8 cellular contexts compared by ENCODE assay signal in genomic region chr2:241701155-241701404, GRCh38.
DNase-seq lines count a peak whose midpoint lies in the region; ATAC-seq and TF ChIP-seq lines count a peak whose summit lies in the region.

No MANE protein-coding gene starts in this region.

- peaks cover 31% of the 10 kb centered on the region for H3K4me1 Mint-ChIP-seq in activated naive CD4-positive, alpha-beta T cell treated with anti-CD3 and anti-CD28 coated beads, Interleukin-2, amount 10 ng/mL, durations not matched to agents 7 days and 5 days
- peaks cover 9 to 19% of the 10 kb centered on the region in 2 donors for H3K4me1 Mint-ChIP-seq in effector memory CD8-positive, alpha-beta T cell (ENCODE audit: low read depth in 2 of 2)

- H3K4me3 ChIP-seq in OCI-LY1 (ENCODE audit: low read depth, low read length, poor library complexity, severe bottlenecking): peak overlapping the region; percentile 77
- H3K4me3 ChIP-seq in neutrophil (ENCODE audit: low read depth in 1 of 2, low read length in 1 of 2): peak overlapping the region; percentile 80 to 92

- ATAC-seq in effector memory CD8-positive, alpha-beta T cell (replicated peaks): no peak
- no peak for ATAC-seq in HG02798 (IDR thresholded peaks at IDR 0.05; ENCODE audit: poor library complexity, unreplicated experiment)
- no peak for ATAC-seq in HG03571 (IDR thresholded peaks at IDR 0.05; ENCODE audit: unreplicated experiment)

- TF ChIP-seq CTCF in OCI-LY1 (IDR thresholded peaks at IDR 0.05; ENCODE audit: low read length): peak; percentile 49
- TF ChIP-seq CTCF in neutrophil (IDR thresholded peaks at IDR 0.05): peak; percentile 55

- peak overlapping the region; percentile 86 for H3K4me3 Mint-ChIP-seq in activated naive CD4-positive, alpha-beta T cell treated with anti-CD3 and anti-CD28 coated beads, Interleukin-2, amount 10 ng/mL, durations not matched to agents 7 days and 5 days
- H3K4me3 Mint-ChIP-seq in effector memory CD8-positive, alpha-beta T cell: peak overlapping the region; percentile 86 to 90

- H3K27ac Mint-ChIP-seq in activated naive CD4-positive, alpha-beta T cell treated with anti-CD3 and anti-CD28 coated beads, Interleukin-2, amount 10 ng/mL, durations not matched to agents 7 days and 5 days: peak overlapping the region; percentile 96
- peak overlapping the region; percentile 38 to 77 for H3K27ac Mint-ChIP-seq in effector memory CD8-positive, alpha-beta T cell

- no peak for DNase-seq in activated naive CD4-positive, alpha-beta T cell treated with anti-CD3 and anti-CD28 coated beads, Interleukin-2, amount 10 ng/mL, durations not matched to agents 7 days and 5 days
- DNase-seq in activated naive CD4-positive, alpha-beta T cell (lab: John Stamatoyannopoulos, UW): no peak
- DNase-seq in effector memory CD8-positive, alpha-beta T cell: peak in 1 of 3 experiments; percentile 69
- no peak for DNase-seq in stimulated activated naive CD4-positive, alpha-beta T cell (lab: John Stamatoyannopoulos, UW)

- H3K9me3 Mint-ChIP-seq in activated naive CD4-positive, alpha-beta T cell treated with anti-CD3 and anti-CD28 coated beads, Interleukin-2, amount 10 ng/mL, durations not matched to agents 7 days and 5 days: peaks cover 2% of the 10 kb centered on the region
- no peaks in the 10 kb centered on the region for H3K9me3 Mint-ChIP-seq in effector memory CD8-positive, alpha-beta T cell

- H3K4me2 ChIP-seq in OCI-LY1 (ENCODE audit: low read length): peak overlapping the region; percentile 76

- H3K9ac ChIP-seq in OCI-LY1 (ENCODE audit: low read length): peak overlapping the region; percentile 93

- peaks cover 15% of the 10 kb centered on the region for H3K36me3 Mint-ChIP-seq in activated naive CD4-positive, alpha-beta T cell treated with anti-CD3 and anti-CD28 coated beads, Interleukin-2, amount 10 ng/mL, durations not matched to agents 7 days and 5 days
- peaks cover 28% of the 10 kb centered on the region for H3K36me3 Mint-ChIP-seq in effector memory CD8-positive, alpha-beta T cell (ENCODE audit: insufficient read depth)

- H3K79me2 ChIP-seq in OCI-LY1 (ENCODE audit: insufficient read depth, low read length): peaks cover 7% of the 10 kb centered on the region; the same call in 1 of the 2 replicates

- H3K27ac ChIP-seq in OCI-LY1 (ENCODE audit: low read depth, low read length, poor library complexity, severe bottlenecking) (peak overlapping the region; percentile 77), neutrophil (peak overlapping the region; percentile 87)

- H3K27me3 Mint-ChIP-seq in activated naive CD4-positive, alpha-beta T cell treated with anti-CD3 and anti-CD28 coated beads, Interleukin-2, amount 10 ng/mL, durations not matched to agents 7 days and 5 days: no peaks in the 10 kb centered on the region
- no peaks in the 10 kb centered on the region for H3K27me3 Mint-ChIP-seq in effector memory CD8-positive, alpha-beta T cell

- H3K9me3 ChIP-seq in OCI-LY1 (ENCODE audit: low read length) (peaks cover 5% of the 10 kb centered on the region), neutrophil (no peaks in the 10 kb centered on the region)

- CTCF ChIA-PET in activated naive CD4-positive, alpha-beta T cell treated with anti-CD3 and anti-CD28 coated beads, Interleukin-2, amount 10 ng/mL, durations not matched to agents 7 days and 5 days (lab: Charles Lee): interaction anchor here (1.0 to 4.3 kb wide), 3 partner anchors 32 to 178 kb away, joined by 4 to 22 read pairs (median 15); partner anchors contain the start of gene D2HGDH

- peaks cover 19% of the 10 kb centered on the region for H3K4me1 ChIP-seq in OCI-LY1 (ENCODE audit: insufficient read depth, low read length, severe bottlenecking)
- peaks cover 16 to 17% of the 10 kb centered on the region in 2 experiments for H3K4me1 ChIP-seq in neutrophil (ENCODE audit: control insufficient read depth in 1 of 2, insufficient read depth in 1 of 2, low read depth in 1 of 2, low read length in 1 of 2)

- H3K27me3 ChIP-seq in OCI-LY1 (ENCODE audit: insufficient read depth, low read length): no peaks in the 10 kb centered on the region
- no peaks in the 10 kb centered on the region for H3K27me3 ChIP-seq in neutrophil

- H3K36me3 ChIP-seq in OCI-LY1 (ENCODE audit: insufficient read depth, low read length): peaks cover 17% of the 10 kb centered on the region
- H3K36me3 ChIP-seq in neutrophil: peaks cover 7% of the 10 kb centered on the region

- no peaks in the 10 kb centered on the region for H3F3A ChIP-seq in OCI-LY1 (ENCODE audit: insufficient read depth, low read length)

- no peaks in the 10 kb centered on the region for H3K9me2 ChIP-seq in OCI-LY1 (ENCODE audit: low read depth, low read length)

- H2AFZ ChIP-seq in OCI-LY1 (ENCODE audit: low read length): no peak overlapping the region

- no peaks in the 10 kb centered on the region for H4K20me1 ChIP-seq in OCI-LY1 (ENCODE audit: insufficient read depth, low read length)
